ENCODE assay signal across 1 cellular context in the genomic region with DNA sequence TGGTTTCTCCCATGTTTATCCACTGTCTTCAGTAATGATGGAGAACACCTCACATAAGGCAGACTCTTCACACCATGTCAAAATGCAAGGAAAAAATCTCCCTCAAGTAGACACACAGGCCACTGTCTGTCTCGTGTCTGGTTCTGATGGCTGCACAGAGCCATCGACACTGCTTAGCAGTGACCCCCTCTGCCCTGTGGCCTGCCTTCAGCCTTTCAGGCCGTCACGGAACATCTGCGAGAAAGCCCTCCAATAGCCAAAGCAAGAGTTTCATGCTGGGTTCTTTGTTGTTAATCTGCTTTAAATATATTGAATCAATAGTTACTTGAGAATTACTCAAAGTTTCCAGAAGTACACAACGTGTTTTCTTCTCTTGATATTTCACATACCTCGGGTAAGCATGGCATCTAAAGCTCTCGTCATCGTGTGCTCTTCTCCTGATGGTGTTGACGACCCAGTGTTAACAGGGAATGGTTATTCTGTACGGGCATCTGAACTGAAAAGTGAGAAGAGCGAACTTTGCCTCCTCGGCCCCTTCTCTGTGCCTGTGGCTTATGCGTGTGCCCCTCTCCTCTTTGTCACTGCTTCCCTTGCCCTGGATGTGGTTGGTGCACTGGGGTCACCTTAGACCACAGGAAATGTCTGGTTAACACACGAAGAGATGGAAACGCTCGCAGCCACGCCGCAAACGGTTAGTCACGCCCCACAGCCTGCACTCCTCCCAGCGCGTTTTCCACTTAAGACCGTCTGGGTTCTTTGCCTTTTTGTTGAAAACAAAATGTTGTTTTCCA.
TF ChIP-seq lines count a peak whose summit lies in the region.

No MANE protein-coding gene starts in this region.

TF ChIP-seq in GM23338, 12 proteins besides CTCF, POLR2A, EP300 and RAD21:
- TF ChIP-seq, protein P1, sequence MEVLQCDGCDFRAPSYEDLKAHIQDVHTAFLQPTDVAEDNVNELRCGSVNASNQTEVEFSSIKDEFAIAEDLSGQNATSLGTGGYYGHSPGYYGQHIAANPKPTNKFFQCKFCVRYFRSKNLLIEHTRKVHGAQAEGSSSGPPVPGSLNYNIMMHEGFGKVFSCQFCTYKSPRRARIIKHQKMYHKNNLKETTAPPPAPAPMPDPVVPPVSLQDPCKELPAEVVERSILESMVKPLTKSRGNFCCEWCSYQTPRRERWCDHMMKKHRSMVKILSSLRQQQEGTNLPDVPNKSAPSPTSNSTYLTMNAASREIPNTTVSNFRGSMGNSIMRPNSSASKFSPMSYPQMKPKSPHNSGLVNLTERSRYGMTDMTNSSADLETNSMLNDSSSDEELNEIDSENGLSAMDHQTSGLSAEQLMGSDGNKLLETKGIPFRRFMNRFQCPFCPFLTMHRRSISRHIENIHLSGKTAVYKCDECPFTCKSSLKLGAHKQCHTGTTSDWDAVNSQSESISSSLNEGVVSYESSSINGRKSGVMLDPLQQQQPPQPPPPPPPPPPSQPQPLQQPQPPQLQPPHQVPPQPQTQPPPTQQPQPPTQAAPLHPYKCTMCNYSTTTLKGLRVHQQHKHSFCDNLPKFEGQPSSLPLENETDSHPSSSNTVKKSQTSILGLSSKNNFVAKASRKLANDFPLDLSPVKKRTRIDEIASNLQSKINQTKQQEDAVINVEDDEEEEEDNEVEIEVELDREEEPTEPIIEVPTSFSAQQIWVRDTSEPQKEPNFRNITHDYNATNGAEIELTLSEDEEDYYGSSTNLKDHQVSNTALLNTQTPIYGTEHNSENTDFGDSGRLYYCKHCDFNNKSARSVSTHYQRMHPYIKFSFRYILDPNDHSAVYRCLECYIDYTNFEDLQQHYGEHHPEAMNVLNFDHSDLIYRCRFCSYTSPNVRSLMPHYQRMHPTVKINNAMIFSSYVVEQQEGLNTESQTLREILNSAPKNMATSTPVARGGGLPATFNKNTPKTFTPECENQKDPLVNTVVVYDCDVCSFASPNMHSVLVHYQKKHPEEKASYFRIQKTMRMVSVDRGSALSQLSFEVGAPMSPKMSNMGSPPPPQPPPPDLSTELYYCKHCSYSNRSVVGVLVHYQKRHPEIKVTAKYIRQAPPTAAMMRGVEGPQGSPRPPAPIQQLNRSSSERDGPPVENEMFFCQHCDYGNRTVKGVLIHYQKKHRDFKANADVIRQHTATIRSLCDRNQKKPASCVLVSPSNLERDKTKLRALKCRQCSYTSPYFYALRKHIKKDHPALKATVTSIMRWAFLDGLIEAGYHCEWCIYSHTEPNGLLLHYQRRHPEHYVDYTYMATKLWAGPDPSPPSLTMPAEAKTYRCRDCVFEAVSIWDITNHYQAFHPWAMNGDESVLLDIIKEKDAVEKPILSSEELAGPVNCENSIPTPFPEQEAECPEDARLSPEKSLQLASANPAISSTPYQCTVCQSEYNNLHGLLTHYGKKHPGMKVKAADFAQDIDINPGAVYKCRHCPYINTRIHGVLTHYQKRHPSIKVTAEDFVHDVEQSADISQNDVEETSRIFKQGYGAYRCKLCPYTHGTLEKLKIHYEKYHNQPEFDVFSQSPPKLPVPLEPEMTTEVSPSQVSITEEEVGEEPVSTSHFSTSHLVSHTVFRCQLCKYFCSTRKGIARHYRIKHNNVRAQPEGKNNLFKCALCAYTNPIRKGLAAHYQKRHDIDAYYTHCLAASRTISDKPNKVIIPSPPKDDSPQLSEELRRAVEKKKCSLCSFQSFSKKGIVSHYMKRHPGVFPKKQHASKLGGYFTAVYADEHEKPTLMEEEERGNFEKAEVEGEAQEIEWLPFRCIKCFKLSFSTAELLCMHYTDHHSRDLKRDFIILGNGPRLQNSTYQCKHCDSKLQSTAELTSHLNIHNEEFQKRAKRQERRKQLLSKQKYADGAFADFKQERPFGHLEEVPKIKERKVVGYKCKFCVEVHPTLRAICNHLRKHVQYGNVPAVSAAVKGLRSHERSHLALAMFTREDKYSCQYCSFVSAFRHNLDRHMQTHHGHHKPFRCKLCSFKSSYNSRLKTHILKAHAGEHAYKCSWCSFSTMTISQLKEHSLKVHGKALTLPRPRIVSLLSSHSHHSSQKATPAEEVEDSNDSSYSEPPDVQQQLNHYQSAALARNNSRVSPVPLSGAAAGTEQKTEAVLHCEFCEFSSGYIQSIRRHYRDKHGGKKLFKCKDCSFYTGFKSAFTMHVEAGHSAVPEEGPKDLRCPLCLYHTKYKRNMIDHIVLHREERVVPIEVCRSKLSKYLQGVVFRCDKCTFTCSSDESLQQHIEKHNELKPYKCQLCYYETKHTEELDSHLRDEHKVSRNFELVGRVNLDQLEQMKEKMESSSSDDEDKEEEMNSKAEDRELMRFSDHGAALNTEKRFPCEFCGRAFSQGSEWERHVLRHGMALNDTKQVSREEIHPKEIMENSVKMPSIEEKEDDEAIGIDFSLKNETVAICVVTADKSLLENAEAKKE (CRISPR knock-in tag; IDR thresholded peaks at IDR 0.05): no peak
- TF ChIP-seq STAT1 (IDR thresholded peaks at IDR 0.05; ENCODE audit: unreplicated experiment) (no peak), JUNB (IDR thresholded peaks at IDR 0.05; ENCODE audit: unreplicated experiment) (no peak), EZH2 (IDR thresholded peaks at IDR 0.05; ENCODE audit: low read depth, unreplicated experiment) (no peak)
- TF ChIP-seq, protein P2, sequence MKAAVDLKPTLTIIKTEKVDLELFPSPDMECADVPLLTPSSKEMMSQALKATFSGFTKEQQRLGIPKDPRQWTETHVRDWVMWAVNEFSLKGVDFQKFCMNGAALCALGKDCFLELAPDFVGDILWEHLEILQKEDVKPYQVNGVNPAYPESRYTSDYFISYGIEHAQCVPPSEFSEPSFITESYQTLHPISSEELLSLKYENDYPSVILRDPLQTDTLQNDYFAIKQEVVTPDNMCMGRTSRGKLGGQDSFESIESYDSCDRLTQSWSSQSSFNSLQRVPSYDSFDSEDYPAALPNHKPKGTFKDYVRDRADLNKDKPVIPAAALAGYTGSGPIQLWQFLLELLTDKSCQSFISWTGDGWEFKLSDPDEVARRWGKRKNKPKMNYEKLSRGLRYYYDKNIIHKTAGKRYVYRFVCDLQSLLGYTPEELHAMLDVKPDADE (IDR thresholded peaks at IDR 0.05): no peak
